ENCODE assay signal across 34 cellular contexts in the genomic region with DNA sequence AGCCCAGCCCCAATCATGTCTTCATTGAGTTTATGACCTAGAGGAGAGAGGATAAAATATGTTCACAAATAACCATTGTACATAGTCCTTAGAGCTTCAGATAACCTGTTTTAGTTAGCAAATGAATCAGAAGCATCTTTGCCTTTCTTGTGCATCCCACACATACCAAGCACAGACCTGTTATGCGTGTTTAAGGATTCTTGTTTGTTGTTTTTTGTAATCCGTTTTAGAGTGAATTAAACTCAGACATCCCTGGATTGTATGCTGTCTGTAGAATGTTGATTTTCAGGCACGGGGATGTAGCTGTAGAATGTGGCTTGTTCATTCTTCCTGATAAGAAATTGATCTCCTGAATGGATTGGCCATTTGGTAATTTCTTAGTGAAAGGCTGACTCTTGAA.
"Had no signal": no experiment of that assay in that cellular context is flagged by ENCODE, and none has a peak within 500 bp of the region (broad histone marks: within the 10 kb centered on the region; RNA-seq: fewer than 3 reads in every experiment).

No MANE protein-coding gene starts in this region.

- H3K4me3 ChIP-seq: ascending aorta, breast epithelium had no signal

- DNase-seq: activated B cell treated with CpG ODN at 0.5 μM for 24 hours; activated CD4-positive, alpha-beta memory T cell treated with anti-CD3 and anti-CD28 coated beads, Interleukin-2, amount 10 ng/mL, durations not matched to agents 7 days and 5 days; activated CD4-positive, alpha-beta T cell treated with anti-CD3 and anti-CD28 coated beads for 4 hours; activated CD4-positive, alpha-beta T cell treated with anti-CD3 and anti-CD28 coated beads, Interleukin-2, amount 10 ng/mL, durations not matched to agents 24 days and 14 days; activated CD4-positive, alpha-beta T cell treated with anti-CD3 and anti-CD28 coated beads, Interleukin-2, amount 50 U/mL, for 48 hours; activated CD4-positive, CD25-positive, alpha-beta regulatory T cell treated with anti-CD3 and anti-CD28 coated beads, Interleukin-2, amount 50 U/mL, for 72 hours; activated CD8-positive, alpha-beta memory T cell treated with anti-CD3 and anti-CD28 coated beads for 24 hours; activated CD8-positive, alpha-beta memory T cell treated with anti-CD3 and anti-CD28 coated beads, Interleukin-2, amount 10 ng/mL, durations not matched to agents 7 days and 5 days; activated CD8-positive, alpha-beta memory T cell treated with anti-CD3 and anti-CD28 coated beads, Interleukin-2, amount 50 U/mL, for 48 hours; activated CD8-positive, alpha-beta T cell treated with anti-CD3 and anti-CD28 coated beads, Interleukin-2, amount 10 ng/mL, durations not matched to agents 7 days and 5 days; activated effector memory CD4-positive, alpha-beta T cell treated with Interleukin-2 at 50 U/mL for 16 hours; activated gamma-delta T cell; activated naive CD4-positive, alpha-beta T cell treated with anti-CD3 and anti-CD28 coated beads, Interleukin-2, amount 10 ng/mL, durations not matched to agents 7 days and 5 days; activated naive CD4-positive, alpha-beta T cell treated with Interleukin-2 at 50 U/mL for 16 hours; activated naive CD8-positive, alpha-beta T cell treated with anti-CD3 and anti-CD28 coated beads, Interleukin-2, amount 10 ng/mL, durations not matched to agents 7 days and 5 days; activated naive CD8-positive, alpha-beta T cell treated with anti-CD3 and anti-CD28 coated beads, Interleukin-2, amount 50 U/mL, for 24 hours; activated T-cell treated with anti-CD3 and anti-CD28 coated beads, Interleukin-2, amount 50 U/mL, for 24 hours; activated T-cell treated with anti-CD3 and anti-CD28 coated beads, Interleukin-2, amount 50 U/mL, for 48 hours; amygdala; anterior cingulate cortex; brain microvascular endothelial cell; central memory CD4-positive, alpha-beta T cell; SW 1271; T-helper 1 cell; T-helper 2 cell; T-helper 9 cell had no signal

- H3K4me1 Mint-ChIP-seq: activated B cell treated with CpG ODN at 0.5 μM for 24 hours; activated CD4-positive, alpha-beta memory T cell treated with anti-CD3 and anti-CD28 coated beads, Interleukin-2, amount 10 ng/mL, durations not matched to agents 7 days and 5 days; activated CD4-positive, alpha-beta T cell treated with anti-CD3 and anti-CD28 coated beads, Interleukin-2, amount 10 ng/mL, durations not matched to agents 24 days and 14 days; activated CD8-positive, alpha-beta memory T cell treated with anti-CD3 and anti-CD28 coated beads, Interleukin-2, amount 10 ng/mL, durations not matched to agents 7 days and 5 days; activated naive CD4-positive, alpha-beta T cell treated with anti-CD3 and anti-CD28 coated beads, Interleukin-2, amount 10 ng/mL, durations not matched to agents 7 days and 5 days; activated naive CD4-positive, alpha-beta T cell treated with anti-CD3 and anti-CD28 coated beads, Interleukin-2, amount 50 U/mL, for 24 hours; activated naive CD8-positive, alpha-beta T cell treated with anti-CD3 and anti-CD28 coated beads, Interleukin-2, amount 10 ng/mL, durations not matched to agents 7 days and 5 days; activated naive CD8-positive, alpha-beta T cell treated with anti-CD3 and anti-CD28 coated beads, Interleukin-2, amount 50 U/mL, for 24 hours had no signal

- H3K36me3 ChIP-seq: ascending aorta, brain microvascular endothelial cell, breast epithelium had no signal

- H3K27ac Mint-ChIP-seq: activated B cell treated with CpG ODN at 0.5 μM for 24 hours; activated CD4-positive, alpha-beta memory T cell treated with anti-CD3 and anti-CD28 coated beads, Interleukin-2, amount 10 ng/mL, durations not matched to agents 7 days and 5 days; activated CD4-positive, alpha-beta T cell treated with anti-CD3 and anti-CD28 coated beads, Interleukin-2, amount 10 ng/mL, durations not matched to agents 24 days and 14 days; activated CD8-positive, alpha-beta memory T cell treated with anti-CD3 and anti-CD28 coated beads, Interleukin-2, amount 10 ng/mL, durations not matched to agents 7 days and 5 days; activated CD8-positive, alpha-beta T cell treated with anti-CD3 and anti-CD28 coated beads, Interleukin-2, amount 10 ng/mL, durations not matched to agents 7 days and 5 days; activated naive CD4-positive, alpha-beta T cell treated with anti-CD3 and anti-CD28 coated beads, Interleukin-2, amount 10 ng/mL, durations not matched to agents 7 days and 5 days; activated naive CD4-positive, alpha-beta T cell treated with anti-CD3 and anti-CD28 coated beads, Interleukin-2, amount 50 U/mL, for 24 hours; activated naive CD8-positive, alpha-beta T cell; activated naive CD8-positive, alpha-beta T cell treated with anti-CD3 and anti-CD28 coated beads, Interleukin-2, amount 10 ng/mL, durations not matched to agents 7 days and 5 days; activated naive CD8-positive, alpha-beta T cell treated with anti-CD3 and anti-CD28 coated beads, Interleukin-2, amount 50 U/mL, for 24 hours; activated T-cell treated with anti-CD3 and anti-CD28 coated beads, Interleukin-2, amount 50 U/mL, for 24 hours; activated T-helper 2 cell treated with anti-CD3 and anti-CD28 coated beads, Interferon-gamma antibody, Interleukin-2, Interleukin-4, amounts not matched to agents 10 μg/mL and 5 μg/mL and 100 μg/mL, durations not matched to agents 14 hours and 24 hours and 36 hours; T-helper 1 cell treated with Interleukin-12 subunit alpha and Interleukin-12 subunit beta and Interleukin-4 antibody, amounts not matched to agents 30 μg/mL and 1 μg/mL, for 36 hours; T-helper 2 cell treated with Interferon-gamma antibody and Interleukin-4, amounts not matched to agents 5 μg/mL and 100 μg/mL, for 36 hours had no signal

- H3K9me3 Mint-ChIP-seq: activated B cell treated with CpG ODN at 0.5 μM for 24 hours; activated CD4-positive, alpha-beta memory T cell treated with anti-CD3 and anti-CD28 coated beads, Interleukin-2, amount 10 ng/mL, durations not matched to agents 7 days and 5 days; activated CD4-positive, alpha-beta T cell treated with anti-CD3 and anti-CD28 coated beads, Interleukin-2, amount 10 ng/mL, durations not matched to agents 24 days and 14 days; activated naive CD4-positive, alpha-beta T cell treated with anti-CD3 and anti-CD28 coated beads, Interleukin-2, amount 10 ng/mL, durations not matched to agents 7 days and 5 days; activated naive CD4-positive, alpha-beta T cell treated with anti-CD3 and anti-CD28 coated beads, Interleukin-2, amount 50 U/mL, for 24 hours; activated naive CD8-positive, alpha-beta T cell treated with anti-CD3 and anti-CD28 coated beads, Interleukin-2, amount 10 ng/mL, durations not matched to agents 7 days and 5 days; activated naive CD8-positive, alpha-beta T cell treated with anti-CD3 and anti-CD28 coated beads, Interleukin-2, amount 50 U/mL, for 24 hours; activated T-cell treated with anti-CD3 and anti-CD28 coated beads, Interleukin-2, amount 50 U/mL, for 24 hours; activated T-helper 2 cell treated with anti-CD3 and anti-CD28 coated beads, Interferon-gamma antibody, Interleukin-2, Interleukin-4, amounts not matched to agents 10 μg/mL and 5 μg/mL and 100 μg/mL, durations not matched to agents 14 hours and 24 hours and 36 hours; T-helper 1 cell treated with Interleukin-12 subunit alpha and Interleukin-12 subunit beta and Interleukin-4 antibody, amounts not matched to agents 30 μg/mL and 1 μg/mL, for 36 hours; T-helper 2 cell treated with Interferon-gamma antibody and Interleukin-4, amounts not matched to agents 5 μg/mL and 100 μg/mL, for 36 hours had no signal

- H3K27ac ChIP-seq: ascending aorta, brain microvascular endothelial cell, VCaP had no signal

- H3K9me3 ChIP-seq: ascending aorta, breast epithelium had no signal

- H3K4me3 Mint-ChIP-seq: activated B cell treated with CpG ODN at 0.5 μM for 24 hours; activated CD4-positive, alpha-beta memory T cell treated with anti-CD3 and anti-CD28 coated beads, Interleukin-2, amount 10 ng/mL, durations not matched to agents 7 days and 5 days; activated CD4-positive, alpha-beta T cell treated with anti-CD3 and anti-CD28 coated beads, Interleukin-2, amount 10 ng/mL, durations not matched to agents 24 days and 14 days; activated CD8-positive, alpha-beta memory T cell treated with anti-CD3 and anti-CD28 coated beads, Interleukin-2, amount 10 ng/mL, durations not matched to agents 7 days and 5 days; activated CD8-positive, alpha-beta T cell treated with anti-CD3 and anti-CD28 coated beads, Interleukin-2, amount 10 ng/mL, durations not matched to agents 7 days and 5 days; activated naive CD4-positive, alpha-beta T cell treated with anti-CD3 and anti-CD28 coated beads, Interleukin-2, amount 10 ng/mL, durations not matched to agents 7 days and 5 days; activated naive CD4-positive, alpha-beta T cell treated with anti-CD3 and anti-CD28 coated beads, Interleukin-2, amount 50 U/mL, for 24 hours; activated naive CD8-positive, alpha-beta T cell; activated naive CD8-positive, alpha-beta T cell treated with anti-CD3 and anti-CD28 coated beads, Interleukin-2, amount 10 ng/mL, durations not matched to agents 7 days and 5 days; activated naive CD8-positive, alpha-beta T cell treated with anti-CD3 and anti-CD28 coated beads, Interleukin-2, amount 50 U/mL, for 24 hours; activated T-cell treated with anti-CD3 and anti-CD28 coated beads, Interleukin-2, amount 50 U/mL, for 24 hours; T-helper 1 cell treated with Interleukin-12 subunit alpha and Interleukin-12 subunit beta and Interleukin-4 antibody, amounts not matched to agents 30 μg/mL and 1 μg/mL, for 36 hours; T-helper 2 cell treated with Interferon-gamma antibody and Interleukin-4, amounts not matched to agents 5 μg/mL and 100 μg/mL, for 36 hours had no signal

- H3K36me3 Mint-ChIP-seq: activated CD8-positive, alpha-beta memory T cell treated with anti-CD3 and anti-CD28 coated beads, Interleukin-2, amount 10 ng/mL, durations not matched to agents 7 days and 5 days; activated naive CD4-positive, alpha-beta T cell treated with anti-CD3 and anti-CD28 coated beads, Interleukin-2, amount 10 ng/mL, durations not matched to agents 7 days and 5 days; activated naive CD4-positive, alpha-beta T cell treated with anti-CD3 and anti-CD28 coated beads, Interleukin-2, amount 50 U/mL, for 24 hours; activated naive CD8-positive, alpha-beta T cell; activated naive CD8-positive, alpha-beta T cell treated with anti-CD3 and anti-CD28 coated beads, Interleukin-2, amount 10 ng/mL, durations not matched to agents 7 days and 5 days had no signal

- H3K27me3 ChIP-seq: ascending aorta, brain microvascular endothelial cell, breast epithelium had no signal

- H3K27me3 Mint-ChIP-seq: activated B cell treated with CpG ODN at 0.5 μM for 24 hours; activated naive CD4-positive, alpha-beta T cell treated with anti-CD3 and anti-CD28 coated beads, Interleukin-2, amount 10 ng/mL, durations not matched to agents 7 days and 5 days; activated naive CD4-positive, alpha-beta T cell treated with anti-CD3 and anti-CD28 coated beads, Interleukin-2, amount 50 U/mL, for 24 hours; activated naive CD8-positive, alpha-beta T cell; activated naive CD8-positive, alpha-beta T cell treated with anti-CD3 and anti-CD28 coated beads, Interleukin-2, amount 50 U/mL, for 24 hours; activated T-cell treated with anti-CD3 and anti-CD28 coated beads, Interleukin-2, amount 50 U/mL, for 24 hours had no signal
